9 cellular contexts compared by ENCODE assay signal in genomic region chr17:40803617-40804082, GRCh38. TPM values are rescaled to one million over a fixed set of nuclear protein-coding genes. Genes with fewer than 3 reads are reported as not detected.
DNase-seq lines count a peak whose midpoint lies in the region; ATAC-seq and TF ChIP-seq lines count a peak whose summit lies in the region.
"Had no signal": no experiment of that assay in that cellular context is flagged by ENCODE, and none has a peak within 500 bp of the region (broad histone marks: within the 10 kb centered on the region; RNA-seq: fewer than 3 reads in every experiment).

No MANE protein-coding gene starts in this region.

- H3K4me3 ChIP-seq in adrenal gland: no peak overlapping the region
- H3K4me3 ChIP-seq: BLaER1 treated with 17β-estradiol and CSF1 and Interleukin-3, amounts not matched to agents 10 nM and 100 nM had no signal

- WGBS in adrenal gland, 4 donors: 10 to 12% (median 12%) methylated on average over 13 of the region's 13 CpGs

- H3K27ac ChIP-seq in 22Rv1 (no peak overlapping the region), adrenal gland (no peak overlapping the region)
- H3K27ac ChIP-seq: BLaER1 treated with 17β-estradiol and CSF1 and Interleukin-3, amounts not matched to agents 10 nM and 100 nM had no signal

- no peaks in the 10 kb centered on the region for H3K9me3 ChIP-seq in adrenal gland (replicated peaks in 1 of 3)
- H3K9me3 ChIP-seq: BLaER1 treated with 17β-estradiol and CSF1 and Interleukin-3, amounts not matched to agents 10 nM and 100 nM had no signal

- H3K4me1 ChIP-seq in adrenal gland (replicated peaks in 1 of 2): no peaks in the 10 kb centered on the region
- H3K4me1 ChIP-seq: BLaER1 treated with 17β-estradiol and CSF1 and Interleukin-3, amounts not matched to agents 10 nM and 100 nM had no signal

- intact Hi-C loops in adrenal gland (cut with DNase I): loop anchor here (5.0 to 10.0 kb wide), 2 partner anchors 851 to 864 kb away; no protein-coding TSS in a partner anchor
- intact Hi-C loops in left ventricle myocardium superior (cut with micrococcal nuclease): no loop called here
- intact Hi-C loops in sciatic nerve (cut with DNase I): loop anchor here (10.0 kb wide), 1 partner anchor 101 kb away; no protein-coding TSS in a partner anchor

- H3K36me3 ChIP-seq in adrenal gland (replicated peaks in 1 of 2): no peaks in the 10 kb centered on the region
- H3K36me3 ChIP-seq: BLaER1 treated with 17β-estradiol and CSF1 and Interleukin-3, amounts not matched to agents 10 nM and 100 nM had no signal

- no peak for TF ChIP-seq POLR2A in adrenal gland (IDR thresholded peaks at IDR 0.05)

- H3K27me3 ChIP-seq in adrenal gland: peaks cover 55% of the 10 kb centered on the region
- H3K27me3 ChIP-seq: BLaER1 treated with 17β-estradiol and CSF1 and Interleukin-3, amounts not matched to agents 10 nM and 100 nM had no signal

- ATAC-seq in GM18867 (IDR thresholded peaks at IDR 0.05; ENCODE audit: unreplicated experiment) (peak; percentile 42), left ventricle myocardium superior (peak; percentile 88), sciatic nerve (peak; percentile 95), GM21723 (IDR thresholded peaks at IDR 0.05; ENCODE audit: unreplicated experiment) (no peak)

- peak; percentile 93 for TF ChIP-seq CTCF in 22Rv1 (IDR thresholded peaks at IDR 0.05)
- peak; percentile 70 to 82 (median 78) for TF ChIP-seq CTCF in adrenal gland (IDR thresholded peaks at IDR 0.05)

- DNase-seq in NCI-H1930 (lab: John Stamatoyannopoulos, UW) (peak; percentile 51 to 71), T-helper 2 cell (peak; percentile 33 to 70 (median 60)), adrenal gland (peak; percentile 66 to 88 (median 77)), left ventricle myocardium superior (peak; percentile 82), sciatic nerve (ENCODE audit: low spot score) (peak; percentile 87)

RNA-seq across cellular contexts. Expression of gene KRT28, which starts 3.9 kb away (rescaled TPM):
- total RNA-seq in adrenal gland (not detected), left ventricle myocardium superior (not detected), sciatic nerve (not detected)
- not detected for polyA plus RNA-seq in adrenal gland

RNA-seq across cellular contexts. Expression of gene KRT10, which starts 18.8 kb away (rescaled TPM):
- total RNA-seq in adrenal gland: 10 to 100 TPM in 6 of 8 donors, 1 to 10 TPM in 1, under 1 TPM in 1; 0.35 to 58.4 (median 27.6) TPM
- polyA plus RNA-seq in adrenal gland: 10 to 100 TPM; 31.1 to 36.3 (median 36.0) TPM
- total RNA-seq in left ventricle myocardium superior: 51.3 TPM
- 34.1 TPM for total RNA-seq in sciatic nerve

RNA-seq across cellular contexts. Expression of gene KRT27, which starts 21.3 kb away (rescaled TPM):
- total RNA-seq in adrenal gland (not detected), left ventricle myocardium superior (not detected), sciatic nerve (1.2 TPM)
- under 1 TPM in 2 of 3 donors, not detected in 1; 0.34 to 0.56 TPM for polyA plus RNA-seq in adrenal gland

RNA-seq across cellular contexts. Expression of gene KRT26, which starts 31.6 kb away (rescaled TPM):
- not detected for total RNA-seq in adrenal gland
- not detected for polyA plus RNA-seq in adrenal gland
- not detected for total RNA-seq in left ventricle myocardium superior
- total RNA-seq in sciatic nerve: not detected

RNA-seq across cellular contexts. Expression of gene KRT25, which starts 48.5 kb away (rescaled TPM):
- total RNA-seq in adrenal gland: not detected
- not detected for polyA plus RNA-seq in adrenal gland
- not detected for total RNA-seq in left ventricle myocardium superior
- not detected for total RNA-seq in sciatic nerve
